In genomic region chr10:113407218-113407617, GRCh38 we compare ENCODE assay signal across 34 cellular contexts.
"Had no signal": no experiment of that assay in that cellular context is flagged by ENCODE, and none has a peak within 500 bp of the region (broad histone marks: within the 10 kb centered on the region; RNA-seq: fewer than 3 reads in every experiment).

No MANE protein-coding gene starts in this region.

- H3K4me1 ChIP-seq: adrenal gland, body of pancreas, breast epithelium had no signal

- H3K4me3 Mint-ChIP-seq: activated B cell treated with CpG ODN at 0.5 μM for 24 hours; activated CD4-positive, alpha-beta memory T cell treated with anti-CD3 and anti-CD28 coated beads for 36 hours; activated CD4-positive, alpha-beta T cell treated with anti-CD3 and anti-CD28 coated beads, Interleukin-2, amount 10 ng/mL, durations not matched to agents 24 days and 14 days; activated CD8-positive, alpha-beta T cell treated with anti-CD3 and anti-CD28 coated beads for 36 hours; activated naive CD4-positive, alpha-beta T cell treated with anti-CD3 and anti-CD28 coated beads for 36 hours; activated naive CD8-positive, alpha-beta T cell treated with anti-CD3 and anti-CD28 coated beads for 36 hours; activated T-cell treated with anti-CD3 and anti-CD28 coated beads, Interleukin-2, amount 50 U/mL, for 4 hours; activated T-cell treated with anti-CD3 and anti-CD28 coated beads, Interleukin-2, amount 50 U/mL, for 72 hours; activated T-helper 1 cell treated with anti-CD3 and anti-CD28 coated beads, Interleukin-12 subunit alpha, Interleukin-12 subunit beta, Interleukin-2, Interleukin-4 antibody, amounts not matched to agents 30 ng/mL and 10 ng/mL and 1 ng/mL, durations not matched to agents 14 hours and 24 hours and 36 hours; activated T-helper 17 cell treated with anti-CD3 and anti-CD28 coated beads, Interleukin-2, amount 50 U/mL, for 72 hours; T-helper 1 cell treated with Interleukin-12 subunit alpha and Interleukin-12 subunit beta and Interleukin-4 antibody, amounts not matched to agents 30 μg/mL and 1 μg/mL, for 36 hours; T-helper 2 cell treated with Interferon-gamma antibody and Interleukin-4, amounts not matched to agents 5 μg/mL and 100 μg/mL, for 36 hours had no signal

- H3K27ac ChIP-seq: adrenal gland, body of pancreas, brain microvascular endothelial cell, breast epithelium, WERI-Rb-1 had no signal

- H3K4me1 Mint-ChIP-seq: activated B cell treated with CpG ODN at 0.5 μM for 24 hours; activated CD4-positive, alpha-beta T cell treated with anti-CD3 and anti-CD28 coated beads, Interleukin-2, amount 10 ng/mL, durations not matched to agents 24 days and 14 days; activated naive CD8-positive, alpha-beta T cell treated with anti-CD3 and anti-CD28 coated beads for 36 hours; activated T-helper 17 cell treated with anti-CD3 and anti-CD28 coated beads, Interleukin-2, amount 50 U/mL, for 72 hours had no signal

- H3K27me3 ChIP-seq: adrenal gland, body of pancreas, brain microvascular endothelial cell, breast epithelium had no signal

- H3K9me3 ChIP-seq: adrenal gland, body of pancreas, breast epithelium had no signal

- H3K27ac Mint-ChIP-seq: activated B cell treated with CpG ODN at 0.5 μM for 24 hours; activated CD4-positive, alpha-beta memory T cell treated with anti-CD3 and anti-CD28 coated beads for 36 hours; activated CD4-positive, alpha-beta T cell treated with anti-CD3 and anti-CD28 coated beads, Interleukin-2, amount 10 ng/mL, durations not matched to agents 24 days and 14 days; activated CD8-positive, alpha-beta T cell treated with anti-CD3 and anti-CD28 coated beads for 36 hours; activated naive CD4-positive, alpha-beta T cell treated with anti-CD3 and anti-CD28 coated beads for 36 hours; activated naive CD4-positive, alpha-beta T cell treated with anti-CD3 and anti-CD28 coated beads, Interleukin-2, amount 50 U/mL, for 72 hours; activated naive CD8-positive, alpha-beta T cell treated with anti-CD3 and anti-CD28 coated beads for 36 hours; activated T-cell treated with anti-CD3 and anti-CD28 coated beads, Interleukin-2, amount 50 U/mL, for 72 hours; activated T-helper 1 cell treated with anti-CD3 and anti-CD28 coated beads, Interleukin-12 subunit alpha, Interleukin-12 subunit beta, Interleukin-2, Interleukin-4 antibody, amounts not matched to agents 30 ng/mL and 10 ng/mL and 1 ng/mL, durations not matched to agents 14 hours and 24 hours and 36 hours; activated T-helper 17 cell treated with anti-CD3 and anti-CD28 coated beads, Interleukin-2, amount 50 U/mL, for 72 hours; T-helper 1 cell treated with Interleukin-12 subunit alpha and Interleukin-12 subunit beta and Interleukin-4 antibody, amounts not matched to agents 30 μg/mL and 1 μg/mL, for 36 hours; T-helper 2 cell treated with Interferon-gamma antibody and Interleukin-4, amounts not matched to agents 5 μg/mL and 100 μg/mL, for 36 hours had no signal

- H3K27me3 Mint-ChIP-seq: activated CD4-positive, alpha-beta T cell treated with anti-CD3 and anti-CD28 coated beads, Interleukin-2, amount 10 ng/mL, durations not matched to agents 24 days and 14 days; activated CD8-positive, alpha-beta T cell treated with anti-CD3 and anti-CD28 coated beads for 36 hours; activated naive CD8-positive, alpha-beta T cell treated with anti-CD3 and anti-CD28 coated beads for 36 hours had no signal

- H3K36me3 Mint-ChIP-seq: activated CD4-positive, alpha-beta memory T cell treated with anti-CD3 and anti-CD28 coated beads for 36 hours; activated naive CD4-positive, alpha-beta T cell treated with anti-CD3 and anti-CD28 coated beads, Interleukin-2, amount 50 U/mL, for 72 hours; activated naive CD8-positive, alpha-beta T cell treated with anti-CD3 and anti-CD28 coated beads for 36 hours had no signal

- DNase-seq: activated B cell treated with CpG ODN at 0.5 μM for 24 hours; activated CD4-positive, alpha-beta memory T cell treated with anti-CD3 and anti-CD28 coated beads for 36 hours; activated CD4-positive, alpha-beta T cell treated with anti-CD3 and anti-CD28 coated beads for 4 hours; activated CD4-positive, alpha-beta T cell treated with anti-CD3 and anti-CD28 coated beads, Interleukin-2, amount 10 ng/mL, durations not matched to agents 24 days and 14 days; activated CD4-positive, alpha-beta T cell treated with anti-CD3 and anti-CD28 coated beads, Interleukin-2, amount 50 U/mL, for 1 hour; activated CD4-positive, alpha-beta T cell treated with anti-CD3 and anti-CD28 coated beads, Interleukin-2, amount 50 U/mL, for 4 hours; activated CD4-positive, CD25-positive, alpha-beta regulatory T cell treated with anti-CD3 and anti-CD28 coated beads, Interleukin-2, amount 50 U/mL, for 72 hours; activated CD8-positive, alpha-beta memory T cell treated with anti-CD3 and anti-CD28 coated beads, Interleukin-2, amount 50 U/mL, for 4 hours; activated CD8-positive, alpha-beta T cell treated with anti-CD3 and anti-CD28 coated beads for 36 hours; activated effector memory CD4-positive, alpha-beta T cell treated with anti-CD3 and anti-CD28 coated beads, Interleukin-2, amount 50 U/mL, for 16 hours; activated gamma-delta T cell treated with Interleukin-2 at 50 U/mL for 16 hours; activated naive CD4-positive, alpha-beta T cell; activated naive CD4-positive, alpha-beta T cell treated with anti-CD3 and anti-CD28 coated beads for 36 hours; activated naive CD4-positive, alpha-beta T cell treated with anti-CD3 and anti-CD28 coated beads, Interleukin-2, amount 50 U/mL, for 16 hours; activated naive CD8-positive, alpha-beta T cell treated with anti-CD3 and anti-CD28 coated beads for 36 hours; activated T-cell treated with anti-CD3 and anti-CD28 coated beads for 4 hours; activated T-cell treated with anti-CD3 and anti-CD28 coated beads, Interleukin-2, amount 50 U/mL, for 1 hour; activated T-cell treated with anti-CD3 and anti-CD28 coated beads, Interleukin-2, amount 50 U/mL, for 4 hours; activated T-cell treated with anti-CD3 and anti-CD28 coated beads, Interleukin-2, amount 50 U/mL, for 72 hours; adrenal gland; amniotic stem cell; aorta; body of pancreas; brain microvascular endothelial cell; central memory CD4-positive, alpha-beta T cell; T-helper 2 cell; T-helper 9 cell; WERI-Rb-1 had no signal

- ATAC-seq: activated CD8-positive, alpha-beta T cell treated with anti-CD3 and anti-CD28 coated beads for 36 hours; activated naive CD4-positive, alpha-beta T cell treated with anti-CD3 and anti-CD28 coated beads, Interleukin-2, amount 50 U/mL, for 72 hours; activated T-cell treated with anti-CD3 and anti-CD28 coated beads, Interleukin-2, amount 50 U/mL, for 4 hours; activated T-cell treated with anti-CD3 and anti-CD28 coated beads, Interleukin-2, amount 50 U/mL, for 72 hours; activated T-helper 17 cell treated with anti-CD3 and anti-CD28 coated beads, Interleukin-2, amount 50 U/mL, for 72 hours; body of pancreas had no signal

- H3K9me3 Mint-ChIP-seq: activated B cell treated with CpG ODN at 0.5 μM for 24 hours; activated CD4-positive, alpha-beta memory T cell treated with anti-CD3 and anti-CD28 coated beads for 36 hours; activated CD4-positive, alpha-beta T cell treated with anti-CD3 and anti-CD28 coated beads, Interleukin-2, amount 10 ng/mL, durations not matched to agents 24 days and 14 days; activated CD8-positive, alpha-beta T cell treated with anti-CD3 and anti-CD28 coated beads for 36 hours; activated naive CD4-positive, alpha-beta T cell treated with anti-CD3 and anti-CD28 coated beads for 36 hours; activated naive CD4-positive, alpha-beta T cell treated with anti-CD3 and anti-CD28 coated beads, Interleukin-2, amount 50 U/mL, for 72 hours; activated naive CD8-positive, alpha-beta T cell treated with anti-CD3 and anti-CD28 coated beads for 36 hours; activated T-cell treated with anti-CD3 and anti-CD28 coated beads, Interleukin-2, amount 50 U/mL, for 4 hours; activated T-cell treated with anti-CD3 and anti-CD28 coated beads, Interleukin-2, amount 50 U/mL, for 72 hours; activated T-helper 1 cell treated with anti-CD3 and anti-CD28 coated beads, Interleukin-12 subunit alpha, Interleukin-12 subunit beta, Interleukin-2, Interleukin-4 antibody, amounts not matched to agents 30 ng/mL and 10 ng/mL and 1 ng/mL, durations not matched to agents 14 hours and 24 hours and 36 hours; activated T-helper 17 cell treated with anti-CD3 and anti-CD28 coated beads, Interleukin-2, amount 50 U/mL, for 72 hours; T-helper 1 cell treated with Interleukin-12 subunit alpha and Interleukin-12 subunit beta and Interleukin-4 antibody, amounts not matched to agents 30 μg/mL and 1 μg/mL, for 36 hours; T-helper 2 cell treated with Interferon-gamma antibody and Interleukin-4, amounts not matched to agents 5 μg/mL and 100 μg/mL, for 36 hours had no signal
